In the genomic region with DNA sequence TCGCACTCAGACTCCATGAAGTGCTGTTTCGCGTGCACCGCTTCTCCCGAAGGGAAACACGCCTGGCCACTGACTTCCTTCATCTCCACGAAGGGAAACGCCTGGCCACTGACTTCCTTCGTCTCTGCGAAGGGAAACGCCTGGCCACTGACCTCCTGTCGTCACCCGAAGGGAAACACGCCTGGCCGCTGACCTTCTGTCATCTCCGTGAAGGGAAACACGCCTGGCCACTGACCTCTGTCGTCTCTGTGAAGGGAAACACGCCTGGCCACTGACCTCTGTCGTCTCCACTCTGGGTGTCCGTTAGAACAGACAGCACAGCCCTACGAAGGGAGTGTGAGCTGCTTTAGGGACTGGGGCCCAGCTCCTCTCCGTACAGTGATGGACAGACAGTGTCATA, we compare ENCODE assay signal across 2 cellular contexts.
A peak's percentile ranks its signal among the peaks of the same experiment; 100 is the strongest.
TF ChIP-seq lines count a peak whose summit lies in the region.

No MANE protein-coding gene starts in this region.

TF ChIP-seq in endothelial cell of umbilical vein, 7 proteins besides CTCF, POLR2A, EP300 and RAD21:
- TF ChIP-seq, protein P1, sequence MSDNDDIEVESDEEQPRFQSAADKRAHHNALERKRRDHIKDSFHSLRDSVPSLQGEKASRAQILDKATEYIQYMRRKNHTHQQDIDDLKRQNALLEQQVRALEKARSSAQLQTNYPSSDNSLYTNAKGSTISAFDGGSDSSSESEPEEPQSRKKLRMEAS (IDR thresholded peaks at IDR 0.05; ENCODE audit: insufficient read depth, insufficient read length) = peak; percentile 69
- no peak for TF ChIP-seq MYC (IDR thresholded peaks at IDR 0.05; ENCODE audit: low read depth, low read length)
- TF ChIP-seq JUN (IDR thresholded peaks at IDR 0.05; ENCODE audit: borderline replicate concordance, insufficient read depth, insufficient read length, low read depth) = peak; percentile 50
- no peak for TF ChIP-seq FOS (IDR thresholded peaks at IDR 0.05; ENCODE audit: borderline replicate concordance, insufficient read depth, low read length)
- TF ChIP-seq EZH2 (IDR thresholded peaks at IDR 0.05; ENCODE audit: borderline replicate concordance, low read depth, low read length, severe bottlenecking) = no peak
- TF ChIP-seq POLR2AphosphoS5 (IDR thresholded peaks at IDR 0.05; ENCODE audit: insufficient read depth, low read depth, low read length) = peak; percentile 92
- TF ChIP-seq GATA2 (IDR thresholded peaks at IDR 0.05; ENCODE audit: insufficient read depth, insufficient read length, low read depth, low read length) = no peak

TF ChIP-seq in liver, 16 proteins besides CTCF, POLR2A, EP300 and RAD21 (continued from another document):
- TF ChIP-seq FOXA1 (IDR thresholded peaks at IDR 0.05) (no peak), GABPA (IDR thresholded peaks at IDR 0.05 in 1 of 2, conservative IDR thresholded peaks at IDR 0.05 in 1 of 2) (peak; percentile 27 to 37), RXRA (IDR thresholded peaks at IDR 0.05) (peak; percentile 95 to 98), SP1 (IDR thresholded peaks at IDR 0.05) (peak; percentile 78), HNF4A (conservative IDR thresholded peaks at IDR 0.05) (no peak), NR2F2 (IDR thresholded peaks at IDR 0.05) (peak; percentile 100), JUND (IDR thresholded peaks at IDR 0.05) (peak in 1 of 2 donors; percentile 32)
- TF ChIP-seq, protein P2, sequence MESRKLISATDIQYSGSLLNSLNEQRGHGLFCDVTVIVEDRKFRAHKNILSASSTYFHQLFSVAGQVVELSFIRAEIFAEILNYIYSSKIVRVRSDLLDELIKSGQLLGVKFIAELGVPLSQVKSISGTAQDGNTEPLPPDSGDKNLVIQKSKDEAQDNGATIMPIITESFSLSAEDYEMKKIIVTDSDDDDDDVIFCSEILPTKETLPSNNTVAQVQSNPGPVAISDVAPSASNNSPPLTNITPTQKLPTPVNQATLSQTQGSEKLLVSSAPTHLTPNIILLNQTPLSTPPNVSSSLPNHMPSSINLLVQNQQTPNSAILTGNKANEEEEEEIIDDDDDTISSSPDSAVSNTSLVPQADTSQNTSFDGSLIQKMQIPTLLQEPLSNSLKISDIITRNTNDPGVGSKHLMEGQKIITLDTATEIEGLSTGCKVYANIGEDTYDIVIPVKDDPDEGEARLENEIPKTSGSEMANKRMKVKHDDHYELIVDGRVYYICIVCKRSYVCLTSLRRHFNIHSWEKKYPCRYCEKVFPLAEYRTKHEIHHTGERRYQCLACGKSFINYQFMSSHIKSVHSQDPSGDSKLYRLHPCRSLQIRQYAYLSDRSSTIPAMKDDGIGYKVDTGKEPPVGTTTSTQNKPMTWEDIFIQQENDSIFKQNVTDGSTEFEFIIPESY (IDR thresholded peaks at IDR 0.05) = no peak
